1 cellular context compared by ENCODE assay signal in genomic region chr18:48943333-48943732, GRCh38.
TF ChIP-seq lines count a peak whose summit lies in the region.

No MANE protein-coding gene starts in this region.

TF ChIP-seq in HepG2, 621 proteins besides CTCF, POLR2A, EP300 and RAD21:
- TF ChIP-seq ZBTB33 (CRISPR knock-in tag; IDR thresholded peaks at IDR 0.05): peak; percentile 39; the same call in 1 of the 2 replicates
- no peak for TF ChIP-seq ARNT (IDR thresholded peaks at IDR 0.05)
- TF ChIP-seq ZNF687 (CRISPR knock-in tag; IDR thresholded peaks at IDR 0.05): peak; percentile 24; the same call in 1 of the 2 replicates
- TF ChIP-seq ELK4 (CRISPR knock-in tag; IDR thresholded peaks at IDR 0.05; ENCODE audit: borderline replicate concordance): no peak
